ENCODE assay signal across 18 cellular contexts in the genomic region with DNA sequence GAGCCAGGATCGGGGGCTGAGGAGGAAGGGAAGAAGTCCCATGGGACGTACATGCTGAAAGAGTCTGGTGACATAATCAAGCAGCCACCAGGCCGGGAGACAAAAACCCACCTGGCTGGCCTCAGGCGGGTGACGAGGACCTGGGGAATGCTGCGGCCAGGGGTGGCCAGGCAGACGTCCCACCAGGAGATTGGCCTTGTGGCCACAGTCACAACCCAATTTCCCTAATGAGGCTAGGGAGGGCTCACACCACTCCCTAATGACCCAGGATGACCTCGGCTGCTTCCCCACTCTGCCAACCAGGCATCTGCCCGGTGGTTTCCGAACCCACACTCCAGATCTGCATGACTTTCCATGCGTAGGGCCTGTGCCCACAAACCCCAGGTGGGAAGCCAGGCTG.
DNase-seq lines count a peak whose midpoint lies in the region; ATAC-seq, FAIRE-seq and TF ChIP-seq lines count a peak whose summit lies in the region.
"Had no signal": no experiment of that assay in that cellular context is flagged by ENCODE, and none has a peak within 500 bp of the region (broad histone marks: within the 10 kb centered on the region; RNA-seq: fewer than 3 reads in every experiment).

No MANE protein-coding gene starts in this region.

- TF ChIP-seq EP300 in GM12878 (IDR thresholded peaks at IDR 0.05; ENCODE audit: borderline replicate concordance in 1 of 2, control insufficient read depth in 1 of 2, low read depth in 2 of 2, low read length in 2 of 2): no peak

- SMC1A ChIA-PET in GM12878 (lab: Charles Lee; ENCODE audit: uncharacterized antibody, unreplicated experiment): interaction anchor here (1.3 to 3.9 kb wide), 2 partner anchors 45 to 70 kb away, joined by 3 to 48 read pairs; no protein-coding TSS in a partner anchor

- no peaks in the 10 kb centered on the region for H3K27me3 ChIP-seq in breast epithelium
- H3K27me3 ChIP-seq in GM12878 (replicated peaks in 1 of 2; ENCODE audit: control insufficient read depth in 2 of 2, insufficient read depth in 2 of 2, low read length in 1 of 2): no peaks in the 10 kb centered on the region

- RAD21 ChIA-PET in GM12878 (lab: Charles Lee; ENCODE audit: unreplicated experiment): no interaction called here

- FAIRE-seq in GM12878 (lab: Jason Lieb, UNC): no peak
- FAIRE-seq: G401.6 had no signal

- ATAC-seq in GM12878: no peak
- ATAC-seq in GM18907 (IDR thresholded peaks at IDR 0.05; ENCODE audit: unreplicated experiment): no peak
- ATAC-seq: T-cell had no signal

- no peak overlapping the region for H2AFZ ChIP-seq in GM12878 (ENCODE audit: control insufficient read depth, low read depth, low read length)

- POLR2A ChIA-PET in MCF 10A (lab: Yijun Ruan, JAX): no interaction called here
- POLR2A ChIA-PET in GM12878 (lab: Charles Lee): no interaction called here

- H3K36me3 Mint-ChIP-seq in MCF 10A (ENCODE audit: insufficient read depth, unreplicated experiment): no peaks in the 10 kb centered on the region
- H3K36me3 Mint-ChIP-seq: T-cell had no signal

- peak overlapping the region; percentile 69 for H3K27ac Mint-ChIP-seq in MCF 10A (ENCODE audit: low read depth, unreplicated experiment)
- H3K27ac Mint-ChIP-seq: T-cell had no signal

- H4K20me1 ChIP-seq in GM12878 (ENCODE audit: control insufficient read depth, insufficient read depth): no peaks in the 10 kb centered on the region

- TF ChIP-seq CTCF in MCF 10A (IDR thresholded peaks at IDR 0.05; ENCODE audit: unreplicated experiment): no peak
- no peak for TF ChIP-seq CTCF in breast epithelium (IDR thresholded peaks at IDR 0.05)
- TF ChIP-seq CTCF in GM12878 (IDR thresholded peaks at IDR 0.05 in 2 of 3, conservative IDR thresholded peaks at IDR 0.05 in 1 of 3; ENCODE audit: control insufficient read depth in 2 of 3, extremely low read depth in 1 of 3, insufficient read depth in 1 of 3, low read depth in 3 of 3, low read length in 3 of 3): no peak

- H3K27ac ChIP-seq in breast epithelium: no peak overlapping the region
- H3K27ac ChIP-seq in GM12878 (ENCODE audit: control insufficient read depth, insufficient read depth): no peak overlapping the region
- H3K27ac ChIP-seq: 22Rv1, C4-2B, SK-N-MC had no signal

- 25% methylated on average over 11 of the region's 11 CpGs for WGBS in GM12878 (ENCODE audit: insufficient coverage, insufficient replicate concordance, low lambda C conversion rate, missing lambda C conversion rate)

- no peaks in the 10 kb centered on the region for H3K79me2 ChIP-seq in GM12878 (ENCODE audit: control insufficient read depth, insufficient read depth, low read length)

- CTCF ChIA-PET in MCF 10A (lab: Yijun Ruan, JAX) (interaction anchor here (4.6 to 5.0 kb wide), 2 partner anchors 69 to 106 kb away, joined by 61 to 89 read pairs; a partner anchor contains a TSS), GM12878 (lab: Yijun Ruan, JAX) (interaction anchor here (1.1 to 8.4 kb wide), 3 partner anchors 70 to 538 kb away, joined by 4 to 73 read pairs (median 72); no protein-coding TSS in a partner anchor)

- TSS peak; percentile 97 for BruUV-seq in MCF 10A (replicated peaks; lab: Mats Ljungman, UMichigan)
- no TSS peak for BruUV-seq in GM12878 (replicated peaks; lab: Mats Ljungman, UMichigan)

- no peak for TF ChIP-seq POLR2A in breast epithelium (IDR thresholded peaks at IDR 0.05)
- no peak for TF ChIP-seq POLR2A in GM12878 (IDR thresholded peaks at IDR 0.05; ENCODE audit: low read depth, low read length)

- H3K4me1 Mint-ChIP-seq in MCF 10A (ENCODE audit: insufficient read depth, unreplicated experiment): peaks cover 25% of the 10 kb centered on the region

- no peak overlapping the region for H3K4me2 ChIP-seq in GM12878 (ENCODE audit: control insufficient read depth, insufficient read depth)

- no peaks in the 10 kb centered on the region for H3K9me3 Mint-ChIP-seq in MCF 10A (ENCODE audit: unreplicated experiment)
- H3K9me3 Mint-ChIP-seq: T-cell had no signal

- H3K9ac ChIP-seq in GM12878 (ENCODE audit: control insufficient read depth, insufficient read depth, low read length): no peak overlapping the region

- H3K36me3 ChIP-seq in breast epithelium (no peaks in the 10 kb centered on the region), GM12878 (ENCODE audit: control insufficient read depth in 2 of 2, insufficient read depth in 2 of 2, low read length in 1 of 2) (no peaks in the 10 kb centered on the region)

- no peaks in the 10 kb centered on the region for H3K4me1 ChIP-seq in breast epithelium
- no peaks in the 10 kb centered on the region; the same call in 1 of the 2 replicates for H3K4me1 ChIP-seq in GM12878 (ENCODE audit: control insufficient read depth, insufficient read depth, low read length)

- no peak for TF ChIP-seq RAD21 in GM12878 (IDR thresholded peaks at IDR 0.05; ENCODE audit: insufficient read depth, low read depth, low read length)

- H3K4me3 ChIP-seq in breast epithelium: no peak overlapping the region
- no peak overlapping the region for H3K4me3 ChIP-seq in GM12878
- H3K4me3 ChIP-seq: SK-N-MC had no signal

- no peak for DNase-seq in MCF 10A (ENCODE audit: unreplicated experiment)
- no peak for DNase-seq in breast epithelium (ENCODE audit: low spot score in 2 of 2)
- DNase-seq in GM12878 (ENCODE audit: low read depth, low spot score): no peak
- DNase-seq in myocyte (ENCODE audit: low read depth): peak; percentile 58
- no peak for DNase-seq in stimulated activated CD4-positive, alpha-beta T cell treated with anti-CD3 and anti-CD28 coated beads, Interleukin-1b, Interleukin-23, amount 100 ng/mL, for 48 hours
- DNase-seq in NCI-H226: no peak
- DNase-seq in EL: no peak
- DNase-seq: COR-L47, NCI-H1436, NCI-H2081, NCI-H2227 treated with DMSO at 0.1 percent for 48 hours, PC-3, T-cell had no signal

- H3K9me3 ChIP-seq in breast epithelium (no peaks in the 10 kb centered on the region), GM12878 (replicated peaks; ENCODE audit: control insufficient read depth, insufficient read depth, low read length) (no peaks in the 10 kb centered on the region)

- intact Hi-C loops in MCF 10A (cut with micrococcal nuclease) (loop anchor here (10.0 kb wide), 2 partner anchors 548 to 628 kb away; no protein-coding TSS in a partner anchor), breast epithelium (cut with DNase I; ENCODE audit: low total_unique reads) (no loop called here), GM12878 (cut with micrococcal nuclease; ENCODE audit: unreplicated experiment) (no loop called here)

- no peaks in the 10 kb centered on the region for H3K27me3 Mint-ChIP-seq in MCF 10A (ENCODE audit: insufficient read depth, unreplicated experiment)

- no peak overlapping the region for H3K4me3 Mint-ChIP-seq in MCF 10A (ENCODE audit: unreplicated experiment)
- H3K4me3 Mint-ChIP-seq: T-cell had no signal

- in situ Hi-C loops in GM12878 (cut with MboI): loop anchor here (5.0 kb wide), 2 partner anchors 71 to 106 kb away; no protein-coding TSS in a partner anchor

TF ChIP-seq in GM12878, 131 proteins besides CTCF, POLR2A, EP300 and RAD21:
- 0 out of 2 replicates have a peak, but pooled peaks have one; percentile 23 for TF ChIP-seq NR2F1 (conservative IDR thresholded peaks at IDR 0.05)
- TF ChIP-seq STAT1 (conservative IDR thresholded peaks at IDR 0.05): no peak
